8 cellular contexts compared by ENCODE assay signal in the genomic region with DNA sequence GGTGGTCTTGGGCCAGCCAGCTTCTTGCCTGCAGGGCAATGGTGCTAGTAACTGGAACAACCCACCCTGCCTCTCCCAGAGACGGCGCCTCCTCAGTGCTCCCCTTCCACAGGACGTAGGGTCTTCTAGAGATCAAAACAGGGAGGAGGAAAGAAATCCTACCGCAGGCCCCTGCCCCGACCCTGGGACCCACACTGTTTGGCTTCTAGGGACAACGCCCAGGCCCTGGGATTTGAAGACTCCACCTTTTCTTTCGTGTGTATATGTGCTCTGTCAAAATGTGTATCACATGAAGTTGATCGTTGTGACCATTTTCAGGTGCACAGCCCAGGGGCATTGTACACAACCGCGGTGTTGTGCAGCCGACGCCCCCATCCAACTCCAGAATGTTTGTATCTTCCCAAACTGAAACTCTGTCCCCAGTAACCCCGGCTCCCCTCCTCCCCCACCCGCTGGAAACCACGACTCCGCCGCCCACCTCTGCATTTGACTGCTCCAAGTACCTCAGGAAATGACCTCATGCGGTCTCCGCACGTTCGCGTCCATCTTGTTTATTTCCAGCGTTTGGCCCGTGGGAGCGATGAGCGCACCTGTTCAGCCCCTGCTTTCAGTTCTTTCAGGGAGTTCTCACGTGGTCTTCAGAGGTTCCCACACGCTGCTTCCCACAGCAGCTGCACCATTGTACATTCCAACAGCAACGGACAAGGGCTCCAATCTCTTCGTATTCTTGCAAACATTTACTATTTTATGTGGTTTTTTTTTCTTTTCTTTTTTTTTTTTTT. TPM values are rescaled to one million over a fixed set of nuclear protein-coding genes. Genes with fewer than 3 reads are reported as not detected.
DNase-seq lines count a peak whose midpoint lies in the region; ATAC-seq and TF ChIP-seq lines count a peak whose summit lies in the region.

No MANE protein-coding gene starts in this region.

- peaks cover 16 to 19% of the 10 kb centered on the region in 2 donors for H3K27me3 ChIP-seq in naive thymus-derived CD4-positive, alpha-beta T cell (ENCODE audit: control insufficient read depth in 2 of 2, insufficient read depth in 2 of 2, low read length in 2 of 2)
- H3K27me3 ChIP-seq in testis (no peaks in the 10 kb centered on the region), esophagus squamous epithelium (peaks cover 41 to 100% (median 52%) of the 10 kb centered on the region in 4 donors)

- POLR2A ChIA-PET in naive thymus-derived CD4-positive, alpha-beta T cell (lab: Charles Lee), result interaction anchor here (0.7 to 1.4 kb wide), 4 partner anchors 30 to 90 kb away, joined by 3 to 9 read pairs (median 4); no protein-coding TSS in a partner anchor

- peaks cover 4 to 29% (median 16%) of the 10 kb centered on the region in 7 donors for H3K4me1 Mint-ChIP-seq in naive thymus-derived CD4-positive, alpha-beta T cell

- H3K4me3 Mint-ChIP-seq in naive thymus-derived CD4-positive, alpha-beta T cell, result peak overlapping the region; percentile 78 to 98 (median 88)

- H3K27ac ChIP-seq in naive thymus-derived CD4-positive, alpha-beta T cell (ENCODE audit: low read depth, low read length), result no peak overlapping the region
- no peak overlapping the region for H3K27ac ChIP-seq in testis
- no peak overlapping the region for H3K27ac ChIP-seq in esophagus squamous epithelium

- TF ChIP-seq CTCF in testis (IDR thresholded peaks at IDR 0.05) (no peak), esophagus squamous epithelium (IDR thresholded peaks at IDR 0.05) (no peak)

- TF ChIP-seq POLR2A in testis (IDR thresholded peaks at IDR 0.05) (no peak), esophagus squamous epithelium (IDR thresholded peaks at IDR 0.05) (no peak)

- peak overlapping the region in 8 of 9 donors; percentile 38 to 95 (median 72) for H3K27ac Mint-ChIP-seq in naive thymus-derived CD4-positive, alpha-beta T cell

- peaks cover 11 to 34% of the 10 kb centered on the region in 2 donors for H3K4me1 ChIP-seq in naive thymus-derived CD4-positive, alpha-beta T cell (ENCODE audit: control insufficient read depth in 2 of 2, insufficient read depth in 2 of 2, low read length in 2 of 2)
- H3K4me1 ChIP-seq in testis, result no peaks in the 10 kb centered on the region
- H3K4me1 ChIP-seq in esophagus squamous epithelium, result peaks cover 8 to 49% (median 23%) of the 10 kb centered on the region in 3 donors

- intact Hi-C loops in naive thymus-derived CD4-positive, alpha-beta T cell (cut with micrococcal nuclease), result loop anchor here (1.0 to 5.0 kb wide), 9 partner anchors 18 to 208 kb away; a partner anchor contains a TSS
- intact Hi-C loops in testis (cut with DNase I; ENCODE audit: low total_unique reads), result no loop called here
- intact Hi-C loops in esophagus squamous epithelium (cut with DNase I), result loop anchor here (10.0 kb wide), 2 partner anchors 115 to 135 kb away; no protein-coding TSS in a partner anchor

- peak overlapping the region; percentile 54 for H3K4me3 ChIP-seq in naive thymus-derived CD4-positive, alpha-beta T cell (ENCODE audit: low read length)
- H3K4me3 ChIP-seq in testis (no peak overlapping the region), esophagus squamous epithelium (peak overlapping the region in 1 of 4 donors; percentile 9)

- H3K9me3 Mint-ChIP-seq in naive thymus-derived CD4-positive, alpha-beta T cell, result peaks cover 3 to 27% (median 11%) of the 10 kb centered on the region in 11 donors

- H3K9me3 ChIP-seq in naive thymus-derived CD4-positive, alpha-beta T cell (ENCODE audit: control insufficient read depth in 2 of 3, low read length in 3 of 3), result peaks cover 0 to 14% (median 0%) of the 10 kb centered on the region in 3 experiments
- H3K9me3 ChIP-seq in testis, result no peaks in the 10 kb centered on the region
- peaks cover 0 to 16% (median 13%) of the 10 kb centered on the region in 3 donors for H3K9me3 ChIP-seq in esophagus squamous epithelium

- H3K36me3 ChIP-seq in naive thymus-derived CD4-positive, alpha-beta T cell (ENCODE audit: control insufficient read depth in 2 of 3, insufficient read depth in 3 of 3, low read length in 3 of 3), result no peaks in the 10 kb centered on the region
- H3K36me3 ChIP-seq in testis (ENCODE audit: low read depth, missing control alignments) (no peaks in the 10 kb centered on the region), esophagus squamous epithelium (no peaks in the 10 kb centered on the region)

- WGBS in testis, 2 donors, result 11 to 22% methylated on average over 27 to 30 of the region's 30 CpGs
- WGBS in esophagus squamous epithelium, 2 donors, result 6 to 14% methylated on average over 21 to 25 of the region's 30 CpGs

- peak; percentile 63 for DNase-seq in NCI-H2196 (lab: John Stamatoyannopoulos, UW; ENCODE audit: unreplicated experiment)
- DNase-seq in activated T-cell treated with anti-CD3 and anti-CD28 coated beads, Interleukin-2, amount 50 U/mL, for 48 hours, result peak; percentile 80 to 81
- DNase-seq in naive thymus-derived CD4-positive, alpha-beta T cell, result peak in 7 of 9 donors; percentile 36 to 74 (median 67)
- DNase-seq in testis, result no peak
- DNase-seq in esophagus squamous epithelium (lab: John Stamatoyannopoulos, UW), result no peak
- DNase-seq in cerebellar nuclear complex (lab: John Stamatoyannopoulos, UW), result no peak

- peak; percentile 39 for ATAC-seq in GM18519 (IDR thresholded peaks at IDR 0.05; ENCODE audit: low FRiP score, unreplicated experiment)
- peak; percentile 59 for ATAC-seq in HG02763 (IDR thresholded peaks at IDR 0.05; ENCODE audit: unreplicated experiment)
- ATAC-seq in naive thymus-derived CD4-positive, alpha-beta T cell, result peak; percentile 76

- H3K36me3 Mint-ChIP-seq in naive thymus-derived CD4-positive, alpha-beta T cell, result peaks cover 0 to 13% (median 3%) of the 10 kb centered on the region in 5 donors

- peaks cover 16 to 82% (median 35%) of the 10 kb centered on the region in 5 donors for H3K27me3 Mint-ChIP-seq in naive thymus-derived CD4-positive, alpha-beta T cell

- CTCF ChIA-PET in naive thymus-derived CD4-positive, alpha-beta T cell (lab: Charles Lee), result interaction anchor here (0.8 to 2.4 kb wide), 6 partner anchors 16 to 280 kb away, joined by 3 to 15 read pairs (median 4); no protein-coding TSS in a partner anchor

RNA-seq across cellular contexts. Expression of a gene that starts 3.4 kb away (rescaled TPM):
- total RNA-seq in naive thymus-derived CD4-positive, alpha-beta T cell, result not detected
- not detected for polyA plus RNA-seq in naive thymus-derived CD4-positive, alpha-beta T cell
- total RNA-seq in testis (1 to 10 TPM; 5.3 to 6.6 TPM), esophagus squamous epithelium (not detected)
- polyA plus RNA-seq in testis (ENCODE audit: insufficient read depth, low read depth, low replicate concordance), result not detected

RNA-seq across cellular contexts. Expression of a gene that starts 57.7 kb away (rescaled TPM):
- total RNA-seq in naive thymus-derived CD4-positive, alpha-beta T cell, result 10 to 100 TPM in 1 of 5 experiments, 1 to 10 TPM in 4; 3.4 to 12.6 (median 5.6) TPM
- polyA plus RNA-seq in naive thymus-derived CD4-positive, alpha-beta T cell, result under 1 TPM; 0.44 to 0.63 TPM
- total RNA-seq in testis (1 to 10 TPM; 2.9 to 3.2 TPM), esophagus squamous epithelium (1 to 10 TPM in 2 of 4 donors, under 1 TPM in 2; 0.31 to 3.9 (median 1.4) TPM)
- 2.1 TPM for polyA plus RNA-seq in testis (ENCODE audit: insufficient read depth, low read depth, low replicate concordance)

Comparison
In these comparisons a context has a peak if more than half of its experiments do, and no peak if none do; other contexts are left out.
1. DNase-seq: peak in NCI-H2196 (single experiment), activated T-cell treated with anti-CD3 and anti-CD28 coated beads, Interleukin-2, amount 50 U/mL, for 48 hours (2 of 2) and naive thymus-derived CD4-positive, alpha-beta T cell (7 of 9); none in testis (single experiment), esophagus squamous epithelium (single experiment) and cerebellar nuclear complex (0 of 2).
2. RNA of a gene that starts 3.4 kb away (total RNA-seq): 5.3 to 6.6 TPM in testis; not detected in naive thymus-derived CD4-positive, alpha-beta T cell and not detected in esophagus squamous epithelium; every median in the first group is over 4 times any median in the second.
3. Peak in every context shown above with its lines, with median percentiles within 50 percentile points of each other: ATAC-seq.